ENCODE assay signal across 1 cellular context in the genomic region with DNA sequence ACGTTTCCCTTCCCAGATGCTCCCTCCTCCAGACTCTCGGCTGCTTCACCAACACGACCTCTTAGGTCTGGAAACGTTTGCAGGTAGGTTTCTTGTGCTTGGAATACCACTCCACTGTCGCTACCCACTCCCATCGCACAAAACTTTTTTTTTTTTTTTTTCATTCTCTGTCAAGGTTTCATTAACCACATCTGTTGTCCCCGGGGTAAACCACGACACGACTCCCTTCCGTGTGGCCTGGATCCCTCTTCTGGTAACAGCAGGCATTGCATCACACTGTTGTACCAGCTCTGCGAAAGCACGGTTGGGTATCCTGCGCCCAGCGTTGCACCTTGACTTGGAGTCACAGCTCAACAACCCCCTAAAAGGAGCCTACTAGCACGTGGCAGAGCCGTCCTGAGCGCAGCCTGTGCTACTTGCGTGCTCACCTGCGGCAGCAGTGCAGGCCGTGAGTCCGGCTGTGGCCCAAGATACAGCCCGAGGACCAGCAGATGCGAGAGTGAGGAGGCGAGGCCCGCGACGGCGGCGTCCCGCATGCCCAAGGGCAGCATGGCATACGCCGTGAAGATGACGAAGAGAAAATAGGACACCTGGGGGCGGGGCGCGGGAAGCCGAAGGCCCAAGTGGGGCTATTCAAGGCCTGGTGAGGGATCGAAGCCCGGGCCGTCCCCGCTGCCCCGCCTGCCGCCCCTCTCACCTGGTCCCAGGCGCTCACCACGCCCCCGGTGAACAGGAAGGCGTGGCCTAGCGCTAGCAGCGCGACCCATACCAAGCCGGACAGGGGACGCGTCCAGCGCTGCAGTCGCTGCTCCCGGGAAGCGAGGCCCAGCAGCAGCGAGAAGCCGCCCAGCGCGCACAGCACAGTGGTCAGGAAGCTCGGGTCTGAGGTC.
TF ChIP-seq lines count a peak whose summit lies in the region.

No MANE protein-coding gene starts in this region.

TF ChIP-seq in WTC11, 78 proteins besides CTCF, POLR2A, EP300 and RAD21 (continued from another document and continues in another):
- TF ChIP-seq, protein P1, sequence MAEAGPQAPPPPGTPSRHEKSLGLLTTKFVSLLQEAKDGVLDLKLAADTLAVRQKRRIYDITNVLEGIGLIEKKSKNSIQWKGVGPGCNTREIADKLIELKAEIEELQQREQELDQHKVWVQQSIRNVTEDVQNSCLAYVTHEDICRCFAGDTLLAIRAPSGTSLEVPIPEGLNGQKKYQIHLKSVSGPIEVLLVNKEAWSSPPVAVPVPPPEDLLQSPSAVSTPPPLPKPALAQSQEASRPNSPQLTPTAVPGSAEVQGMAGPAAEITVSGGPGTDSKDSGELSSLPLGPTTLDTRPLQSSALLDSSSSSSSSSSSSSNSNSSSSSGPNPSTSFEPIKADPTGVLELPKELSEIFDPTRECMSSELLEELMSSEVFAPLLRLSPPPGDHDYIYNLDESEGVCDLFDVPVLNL (CRISPR knock-in tag; IDR thresholded peaks at IDR 0.05; ENCODE audit: borderline replicate concordance, low read depth): peak; percentile 89
- TF ChIP-seq, protein P2, sequence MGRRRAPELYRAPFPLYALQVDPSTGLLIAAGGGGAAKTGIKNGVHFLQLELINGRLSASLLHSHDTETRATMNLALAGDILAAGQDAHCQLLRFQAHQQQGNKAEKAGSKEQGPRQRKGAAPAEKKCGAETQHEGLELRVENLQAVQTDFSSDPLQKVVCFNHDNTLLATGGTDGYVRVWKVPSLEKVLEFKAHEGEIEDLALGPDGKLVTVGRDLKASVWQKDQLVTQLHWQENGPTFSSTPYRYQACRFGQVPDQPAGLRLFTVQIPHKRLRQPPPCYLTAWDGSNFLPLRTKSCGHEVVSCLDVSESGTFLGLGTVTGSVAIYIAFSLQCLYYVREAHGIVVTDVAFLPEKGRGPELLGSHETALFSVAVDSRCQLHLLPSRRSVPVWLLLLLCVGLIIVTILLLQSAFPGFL (CRISPR knock-in tag; IDR thresholded peaks at IDR 0.05; ENCODE audit: borderline replicate concordance): peak; percentile 97
- TF ChIP-seq RELA (CRISPR knock-in tag; IDR thresholded peaks at IDR 0.05; ENCODE audit: borderline replicate concordance): peak; percentile 96
- TF ChIP-seq MYBL2 (CRISPR knock-in tag; IDR thresholded peaks at IDR 0.05): peak; percentile 97
- peak; percentile 47; the same call in 1 of the 2 replicates for TF ChIP-seq ZNF317 (CRISPR knock-in tag; IDR thresholded peaks at IDR 0.05; ENCODE audit: borderline replicate concordance, low read depth)
- peak; percentile 90 for TF ChIP-seq FOXK1 (CRISPR knock-in tag; IDR thresholded peaks at IDR 0.05)
- TF ChIP-seq, protein P3, sequence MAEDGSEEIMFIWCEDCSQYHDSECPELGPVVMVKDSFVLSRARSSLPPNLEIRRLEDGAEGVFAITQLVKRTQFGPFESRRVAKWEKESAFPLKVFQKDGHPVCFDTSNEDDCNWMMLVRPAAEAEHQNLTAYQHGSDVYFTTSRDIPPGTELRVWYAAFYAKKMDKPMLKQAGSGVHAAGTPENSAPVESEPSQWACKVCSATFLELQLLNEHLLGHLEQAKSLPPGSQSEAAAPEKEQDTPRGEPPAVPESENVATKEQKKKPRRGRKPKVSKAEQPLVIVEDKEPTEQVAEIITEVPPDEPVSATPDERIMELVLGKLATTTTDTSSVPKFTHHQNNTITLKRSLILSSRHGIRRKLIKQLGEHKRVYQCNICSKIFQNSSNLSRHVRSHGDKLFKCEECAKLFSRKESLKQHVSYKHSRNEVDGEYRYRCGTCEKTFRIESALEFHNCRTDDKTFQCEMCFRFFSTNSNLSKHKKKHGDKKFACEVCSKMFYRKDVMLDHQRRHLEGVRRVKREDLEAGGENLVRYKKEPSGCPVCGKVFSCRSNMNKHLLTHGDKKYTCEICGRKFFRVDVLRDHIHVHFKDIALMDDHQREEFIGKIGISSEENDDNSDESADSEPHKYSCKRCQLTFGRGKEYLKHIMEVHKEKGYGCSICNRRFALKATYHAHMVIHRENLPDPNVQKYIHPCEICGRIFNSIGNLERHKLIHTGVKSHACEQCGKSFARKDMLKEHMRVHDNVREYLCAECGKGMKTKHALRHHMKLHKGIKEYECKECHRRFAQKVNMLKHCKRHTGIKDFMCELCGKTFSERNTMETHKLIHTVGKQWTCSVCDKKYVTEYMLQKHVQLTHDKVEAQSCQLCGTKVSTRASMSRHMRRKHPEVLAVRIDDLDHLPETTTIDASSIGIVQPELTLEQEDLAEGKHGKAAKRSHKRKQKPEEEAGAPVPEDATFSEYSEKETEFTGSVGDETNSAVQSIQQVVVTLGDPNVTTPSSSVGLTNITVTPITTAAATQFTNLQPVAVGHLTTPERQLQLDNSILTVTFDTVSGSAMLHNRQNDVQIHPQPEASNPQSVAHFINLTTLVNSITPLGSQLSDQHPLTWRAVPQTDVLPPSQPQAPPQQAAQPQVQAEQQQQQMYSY (CRISPR knock-in tag; IDR thresholded peaks at IDR 0.05): peak; percentile 81
- TF ChIP-seq ESRRA (CRISPR knock-in tag; IDR thresholded peaks at IDR 0.05; ENCODE audit: borderline replicate concordance): peak; percentile 96; the same call in 1 of the 2 replicates
- TF ChIP-seq, protein P4, sequence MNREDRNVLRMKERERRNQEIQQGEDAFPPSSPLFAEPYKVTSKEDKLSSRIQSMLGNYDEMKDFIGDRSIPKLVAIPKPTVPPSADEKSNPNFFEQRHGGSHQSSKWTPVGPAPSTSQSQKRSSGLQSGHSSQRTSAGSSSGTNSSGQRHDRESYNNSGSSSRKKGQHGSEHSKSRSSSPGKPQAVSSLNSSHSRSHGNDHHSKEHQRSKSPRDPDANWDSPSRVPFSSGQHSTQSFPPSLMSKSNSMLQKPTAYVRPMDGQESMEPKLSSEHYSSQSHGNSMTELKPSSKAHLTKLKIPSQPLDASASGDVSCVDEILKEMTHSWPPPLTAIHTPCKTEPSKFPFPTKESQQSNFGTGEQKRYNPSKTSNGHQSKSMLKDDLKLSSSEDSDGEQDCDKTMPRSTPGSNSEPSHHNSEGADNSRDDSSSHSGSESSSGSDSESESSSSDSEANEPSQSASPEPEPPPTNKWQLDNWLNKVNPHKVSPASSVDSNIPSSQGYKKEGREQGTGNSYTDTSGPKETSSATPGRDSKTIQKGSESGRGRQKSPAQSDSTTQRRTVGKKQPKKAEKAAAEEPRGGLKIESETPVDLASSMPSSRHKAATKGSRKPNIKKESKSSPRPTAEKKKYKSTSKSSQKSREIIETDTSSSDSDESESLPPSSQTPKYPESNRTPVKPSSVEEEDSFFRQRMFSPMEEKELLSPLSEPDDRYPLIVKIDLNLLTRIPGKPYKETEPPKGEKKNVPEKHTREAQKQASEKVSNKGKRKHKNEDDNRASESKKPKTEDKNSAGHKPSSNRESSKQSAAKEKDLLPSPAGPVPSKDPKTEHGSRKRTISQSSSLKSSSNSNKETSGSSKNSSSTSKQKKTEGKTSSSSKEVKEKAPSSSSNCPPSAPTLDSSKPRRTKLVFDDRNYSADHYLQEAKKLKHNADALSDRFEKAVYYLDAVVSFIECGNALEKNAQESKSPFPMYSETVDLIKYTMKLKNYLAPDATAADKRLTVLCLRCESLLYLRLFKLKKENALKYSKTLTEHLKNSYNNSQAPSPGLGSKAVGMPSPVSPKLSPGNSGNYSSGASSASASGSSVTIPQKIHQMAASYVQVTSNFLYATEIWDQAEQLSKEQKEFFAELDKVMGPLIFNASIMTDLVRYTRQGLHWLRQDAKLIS (CRISPR knock-in tag; IDR thresholded peaks at IDR 0.05; ENCODE audit: borderline replicate concordance): no peak; the same call in 1 of the 2 replicates
- peak; percentile 97 for TF ChIP-seq TP53 (CRISPR knock-in tag; IDR thresholded peaks at IDR 0.05)
- TF ChIP-seq JUN (CRISPR knock-in tag; IDR thresholded peaks at IDR 0.05): peak; percentile 96
- no peak for TF ChIP-seq MXD4 (CRISPR knock-in tag; IDR thresholded peaks at IDR 0.05; ENCODE audit: borderline replicate concordance)
- TF ChIP-seq GTF2I (CRISPR knock-in tag; conservative IDR thresholded peaks at IDR 0.05): no peak
- TF ChIP-seq ZNF232 (CRISPR knock-in tag; IDR thresholded peaks at IDR 0.05): peak; percentile 46; the same call in 1 of the 2 replicates
- peak; percentile 99 for TF ChIP-seq FOXP1 (CRISPR knock-in tag; IDR thresholded peaks at IDR 0.05; ENCODE audit: borderline replicate concordance)
- peak; percentile 89; the same call in 1 of the 2 replicates for TF ChIP-seq ELF4 (CRISPR knock-in tag; IDR thresholded peaks at IDR 0.05; ENCODE audit: low read depth)
- peak; percentile 95 for TF ChIP-seq SMAD4 (CRISPR knock-in tag; IDR thresholded peaks at IDR 0.05)
- TF ChIP-seq, protein P5, sequence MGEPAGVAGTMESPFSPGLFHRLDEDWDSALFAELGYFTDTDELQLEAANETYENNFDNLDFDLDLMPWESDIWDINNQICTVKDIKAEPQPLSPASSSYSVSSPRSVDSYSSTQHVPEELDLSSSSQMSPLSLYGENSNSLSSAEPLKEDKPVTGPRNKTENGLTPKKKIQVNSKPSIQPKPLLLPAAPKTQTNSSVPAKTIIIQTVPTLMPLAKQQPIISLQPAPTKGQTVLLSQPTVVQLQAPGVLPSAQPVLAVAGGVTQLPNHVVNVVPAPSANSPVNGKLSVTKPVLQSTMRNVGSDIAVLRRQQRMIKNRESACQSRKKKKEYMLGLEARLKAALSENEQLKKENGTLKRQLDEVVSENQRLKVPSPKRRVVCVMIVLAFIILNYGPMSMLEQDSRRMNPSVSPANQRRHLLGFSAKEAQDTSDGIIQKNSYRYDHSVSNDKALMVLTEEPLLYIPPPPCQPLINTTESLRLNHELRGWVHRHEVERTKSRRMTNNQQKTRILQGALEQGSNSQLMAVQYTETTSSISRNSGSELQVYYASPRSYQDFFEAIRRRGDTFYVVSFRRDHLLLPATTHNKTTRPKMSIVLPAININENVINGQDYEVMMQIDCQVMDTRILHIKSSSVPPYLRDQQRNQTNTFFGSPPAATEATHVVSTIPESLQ (CRISPR knock-in tag; IDR thresholded peaks at IDR 0.05): 0 out of 2 replicates have a peak, but pooled peaks have one; percentile 78
- TF ChIP-seq, protein P6, sequence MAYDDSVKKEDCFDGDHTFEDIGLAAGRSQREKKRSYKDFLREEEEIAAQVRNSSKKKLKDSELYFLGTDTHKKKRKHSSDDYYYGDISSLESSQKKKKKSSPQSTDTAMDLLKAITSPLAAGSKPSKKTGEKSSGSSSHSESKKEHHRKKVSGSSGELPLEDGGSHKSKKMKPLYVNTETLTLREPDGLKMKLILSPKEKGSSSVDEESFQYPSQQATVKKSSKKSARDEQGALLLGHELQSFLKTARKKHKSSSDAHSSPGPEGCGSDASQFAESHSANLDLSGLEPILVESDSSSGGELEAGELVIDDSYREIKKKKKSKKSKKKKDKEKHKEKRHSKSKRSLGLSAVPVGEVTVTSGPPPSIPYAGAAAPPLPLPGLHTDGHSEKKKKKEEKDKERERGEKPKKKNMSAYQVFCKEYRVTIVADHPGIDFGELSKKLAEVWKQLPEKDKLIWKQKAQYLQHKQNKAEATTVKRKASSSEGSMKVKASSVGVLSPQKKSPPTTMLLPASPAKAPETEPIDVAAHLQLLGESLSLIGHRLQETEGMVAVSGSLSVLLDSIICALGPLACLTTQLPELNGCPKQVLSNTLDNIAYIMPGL (CRISPR knock-in tag; IDR thresholded peaks at IDR 0.05): peak; percentile 82; the same call in 1 of the 2 replicates
- peak; percentile 97 for TF ChIP-seq NFE2L1 (CRISPR knock-in tag; IDR thresholded peaks at IDR 0.05)
- no peak for TF ChIP-seq SOX15 (CRISPR knock-in tag; IDR thresholded peaks at IDR 0.05)
- TF ChIP-seq FOXJ3 (CRISPR knock-in tag; IDR thresholded peaks at IDR 0.05; ENCODE audit: borderline replicate concordance): peak; percentile 94
- TF ChIP-seq, protein P7, sequence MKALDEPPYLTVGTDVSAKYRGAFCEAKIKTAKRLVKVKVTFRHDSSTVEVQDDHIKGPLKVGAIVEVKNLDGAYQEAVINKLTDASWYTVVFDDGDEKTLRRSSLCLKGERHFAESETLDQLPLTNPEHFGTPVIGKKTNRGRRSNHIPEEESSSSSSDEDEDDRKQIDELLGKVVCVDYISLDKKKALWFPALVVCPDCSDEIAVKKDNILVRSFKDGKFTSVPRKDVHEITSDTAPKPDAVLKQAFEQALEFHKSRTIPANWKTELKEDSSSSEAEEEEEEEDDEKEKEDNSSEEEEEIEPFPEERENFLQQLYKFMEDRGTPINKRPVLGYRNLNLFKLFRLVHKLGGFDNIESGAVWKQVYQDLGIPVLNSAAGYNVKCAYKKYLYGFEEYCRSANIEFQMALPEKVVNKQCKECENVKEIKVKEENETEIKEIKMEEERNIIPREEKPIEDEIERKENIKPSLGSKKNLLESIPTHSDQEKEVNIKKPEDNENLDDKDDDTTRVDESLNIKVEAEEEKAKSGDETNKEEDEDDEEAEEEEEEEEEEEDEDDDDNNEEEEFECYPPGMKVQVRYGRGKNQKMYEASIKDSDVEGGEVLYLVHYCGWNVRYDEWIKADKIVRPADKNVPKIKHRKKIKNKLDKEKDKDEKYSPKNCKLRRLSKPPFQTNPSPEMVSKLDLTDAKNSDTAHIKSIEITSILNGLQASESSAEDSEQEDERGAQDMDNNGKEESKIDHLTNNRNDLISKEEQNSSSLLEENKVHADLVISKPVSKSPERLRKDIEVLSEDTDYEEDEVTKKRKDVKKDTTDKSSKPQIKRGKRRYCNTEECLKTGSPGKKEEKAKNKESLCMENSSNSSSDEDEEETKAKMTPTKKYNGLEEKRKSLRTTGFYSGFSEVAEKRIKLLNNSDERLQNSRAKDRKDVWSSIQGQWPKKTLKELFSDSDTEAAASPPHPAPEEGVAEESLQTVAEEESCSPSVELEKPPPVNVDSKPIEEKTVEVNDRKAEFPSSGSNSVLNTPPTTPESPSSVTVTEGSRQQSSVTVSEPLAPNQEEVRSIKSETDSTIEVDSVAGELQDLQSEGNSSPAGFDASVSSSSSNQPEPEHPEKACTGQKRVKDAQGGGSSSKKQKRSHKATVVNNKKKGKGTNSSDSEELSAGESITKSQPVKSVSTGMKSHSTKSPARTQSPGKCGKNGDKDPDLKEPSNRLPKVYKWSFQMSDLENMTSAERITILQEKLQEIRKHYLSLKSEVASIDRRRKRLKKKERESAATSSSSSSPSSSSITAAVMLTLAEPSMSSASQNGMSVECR (CRISPR knock-in tag; IDR thresholded peaks at IDR 0.05; ENCODE audit: borderline replicate concordance): peak; percentile 100
- no peak; the same call in 1 of the 2 replicates for TF ChIP-seq KAT7 (CRISPR knock-in tag; IDR thresholded peaks at IDR 0.05; ENCODE audit: borderline replicate concordance)
- TF ChIP-seq, protein P8, sequence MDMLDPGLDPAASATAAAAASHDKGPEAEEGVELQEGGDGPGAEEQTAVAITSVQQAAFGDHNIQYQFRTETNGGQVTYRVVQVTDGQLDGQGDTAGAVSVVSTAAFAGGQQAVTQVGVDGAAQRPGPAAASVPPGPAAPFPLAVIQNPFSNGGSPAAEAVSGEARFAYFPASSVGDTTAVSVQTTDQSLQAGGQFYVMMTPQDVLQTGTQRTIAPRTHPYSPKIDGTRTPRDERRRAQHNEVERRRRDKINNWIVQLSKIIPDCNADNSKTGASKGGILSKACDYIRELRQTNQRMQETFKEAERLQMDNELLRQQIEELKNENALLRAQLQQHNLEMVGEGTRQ (CRISPR knock-in tag; IDR thresholded peaks at IDR 0.05): 0 out of 2 replicates have a peak, but pooled peaks have one; percentile 29
- no peak for TF ChIP-seq EMX1 (CRISPR knock-in tag; IDR thresholded peaks at IDR 0.05)
- TF ChIP-seq ZNF219 (CRISPR knock-in tag; IDR thresholded peaks at IDR 0.05; ENCODE audit: borderline replicate concordance): peak; percentile 95; the same call in 1 of the 2 replicates
- no peak for TF ChIP-seq NFATC4 (CRISPR knock-in tag; IDR thresholded peaks at IDR 0.05)
- peak; percentile 95 for TF ChIP-seq GABPB1 (CRISPR knock-in tag; IDR thresholded peaks at IDR 0.05)
- TF ChIP-seq ZBTB21 (CRISPR knock-in tag; IDR thresholded peaks at IDR 0.05; ENCODE audit: borderline replicate concordance): peak; percentile 82; the same call in 1 of the 2 replicates
- TF ChIP-seq TEAD4 (CRISPR knock-in tag; IDR thresholded peaks at IDR 0.05): peak; percentile 94
- peak; percentile 95 for TF ChIP-seq ETV6 (CRISPR knock-in tag; IDR thresholded peaks at IDR 0.05)
- TF ChIP-seq TCF7 (CRISPR knock-in tag; IDR thresholded peaks at IDR 0.05; ENCODE audit: low read depth): peak; percentile 95
